10 cellular contexts compared by ENCODE assay signal in genomic region chr9:130689572-130689936, GRCh38. TPM values are rescaled to one million over a fixed set of nuclear protein-coding genes. Genes with fewer than 3 reads are reported as not detected.
A peak's percentile ranks its signal among the peaks of the same experiment; 100 is the strongest.
DNase-seq lines count a peak whose midpoint lies in the region; ATAC-seq and TF ChIP-seq lines count a peak whose summit lies in the region.
"Had no signal": no experiment of that assay in that cellular context is flagged by ENCODE, and none has a peak within 500 bp of the region (broad histone marks: within the 10 kb centered on the region; RNA-seq: fewer than 3 reads in every experiment).

No MANE protein-coding gene starts in this region.

- no peak overlapping the region for H3K23ac ChIP-seq in mesendoderm (ENCODE audit: low read length)

- no peaks in the 10 kb centered on the region; the same call in 1 of the 2 replicates for H3K36me3 ChIP-seq in OCI-LY7 (ENCODE audit: insufficient read depth, low read length)
- H3K36me3 ChIP-seq in psoas muscle (ENCODE audit: insufficient read depth in 1 of 2, low read depth in 1 of 2), result no peaks in the 10 kb centered on the region
- H3K36me3 ChIP-seq in mesendoderm (ENCODE audit: control insufficient read depth, insufficient read depth, low read length), result no peaks in the 10 kb centered on the region

- H4K5ac ChIP-seq in mesendoderm (ENCODE audit: low read length), result no peak overlapping the region

- H3K79me2 ChIP-seq in OCI-LY7 (ENCODE audit: insufficient read depth, low read depth, low read length) (peaks cover 10% of the 10 kb centered on the region), mesendoderm (ENCODE audit: control insufficient read depth, insufficient read depth, low read length) (peaks cover 8% of the 10 kb centered on the region)

- no peaks in the 10 kb centered on the region for H3K9me3 ChIP-seq in OCI-LY7 (ENCODE audit: low read length)
- no peaks in the 10 kb centered on the region for H3K9me3 ChIP-seq in psoas muscle

- no TSS peak for BruUV-seq in OCI-LY7 (replicated peaks; lab: Mats Ljungman, UMichigan)

- no peak overlapping the region for H2BK120ac ChIP-seq in mesendoderm (ENCODE audit: low read depth, low read length)

- H4K20me1 ChIP-seq in OCI-LY7 (ENCODE audit: insufficient read depth, low read length), result no peaks in the 10 kb centered on the region

- H2AFZ ChIP-seq in OCI-LY7 (ENCODE audit: low read length), result peak overlapping the region; percentile 78

- H3K4me3 ChIP-seq in OCI-LY7 (ENCODE audit: low read depth, low read length, poor library complexity, severe bottlenecking), result peak overlapping the region; percentile 51
- H3K4me3 ChIP-seq in epithelial cell of proximal tubule (ENCODE audit: low read depth, low read length), result peak overlapping the region; percentile 44
- peak overlapping the region; percentile 54 for H3K4me3 ChIP-seq in psoas muscle
- no peak overlapping the region for H3K4me3 ChIP-seq in mesendoderm (ENCODE audit: low read length)

- H3K4me2 ChIP-seq in OCI-LY7 (ENCODE audit: low read length), result peak overlapping the region; percentile 62
- H3K4me2 ChIP-seq in mesendoderm (ENCODE audit: low read length), result no peak overlapping the region

- H3K4me1 ChIP-seq in OCI-LY7 (ENCODE audit: insufficient read depth, low read length, poor library complexity, severe bottlenecking), result peaks cover 20% of the 10 kb centered on the region
- H3K4me1 ChIP-seq in psoas muscle, result peaks cover 5% of the 10 kb centered on the region
- peaks cover 4% of the 10 kb centered on the region for H3K4me1 ChIP-seq in mesendoderm (ENCODE audit: control insufficient read depth, low read depth, low read length)

- CTCF ChIA-PET in OCI-LY7 (lab: Charles Lee; ENCODE audit: unreplicated experiment), result no interaction called here

- no peak for ATAC-seq in psoas muscle
- no peak for ATAC-seq in HG02798 (IDR thresholded peaks at IDR 0.05; ENCODE audit: poor library complexity, unreplicated experiment)

- 16 to 38% (median 24%) methylated on average over 1 of the region's 1 CpG for WGBS in psoas muscle, 3 donors
- no CpG with 5 or more reads among the region's 1 CpG for WGBS in mesendoderm (ENCODE audit: extremely low coverage, insufficient coverage, low lambda C conversion rate)

- intact Hi-C loops in OCI-LY7 (cut with micrococcal nuclease; ENCODE audit: unreplicated experiment), result no loop called here
- intact Hi-C loops in psoas muscle (cut with DNase I), result no loop called here

- no peak overlapping the region for H3K4ac ChIP-seq in mesendoderm (ENCODE audit: low read depth, low read length)

- no peak overlapping the region for H4K8ac ChIP-seq in mesendoderm (ENCODE audit: low read depth, low read length)

- TF ChIP-seq CTCF in C4-2B (conservative IDR thresholded peaks at IDR 0.05) (no peak), OCI-LY7 (conservative IDR thresholded peaks at IDR 0.05; ENCODE audit: low read length) (no peak), epithelial cell of proximal tubule (conservative IDR thresholded peaks at IDR 0.05; ENCODE audit: low read depth, low read length) (no peak), psoas muscle (IDR thresholded peaks at IDR 0.05) (no peak)

- H3K27ac ChIP-seq in C4-2B (peak overlapping the region; percentile 64), OCI-LY7 (ENCODE audit: low read depth, low read length, poor library complexity, severe bottlenecking) (no peak overlapping the region), psoas muscle (no peak overlapping the region), mesendoderm (ENCODE audit: low read depth, low read length) (no peak overlapping the region)

- DNase-seq in OCI-LY7 (ENCODE audit: low spot score), result no peak
- no peak for DNase-seq in epithelial cell of proximal tubule (ENCODE audit: low read depth)
- no peak for DNase-seq in psoas muscle
- no peak for DNase-seq in T-helper 2 cell
- DNase-seq in mesendoderm, result no peak
- no peak for DNase-seq in NCI-H2227 treated with DMSO at 0.1 percent for 48 hours (lab: John Stamatoyannopoulos, UW)
- DNase-seq: activated CD4-positive, alpha-beta memory T cell treated with anti-CD3 and anti-CD28 coated beads for 36 hours; KBM-7 had no signal

- POLR2A ChIA-PET in OCI-LY7 (lab: Charles Lee), result interaction anchor here (0.6 kb wide), 2 partner anchors 350 to 1478 kb away, joined by 3 to 7 read pairs; no protein-coding TSS in a partner anchor

- H2AK5ac ChIP-seq in mesendoderm (ENCODE audit: low read length), result no peak overlapping the region

- H2BK15ac ChIP-seq in mesendoderm (replicated peaks; ENCODE audit: low read depth), result no peak overlapping the region

- H3K27me3 ChIP-seq in psoas muscle (ENCODE audit: insufficient read depth in 3 of 3, low read length in 2 of 3) (peaks cover 0 to 4% (median 0%) of the 10 kb centered on the region in 3 donors), mesendoderm (ENCODE audit: insufficient read depth, low read length, poor library complexity) (no peaks in the 10 kb centered on the region)

- no peaks in the 10 kb centered on the region for H3K79me1 ChIP-seq in mesendoderm (ENCODE audit: low read length)

- no peak overlapping the region for H2BK5ac ChIP-seq in mesendoderm (ENCODE audit: low read length)

- no peak overlapping the region for H3K9ac ChIP-seq in mesendoderm (ENCODE audit: low read length)

- no peaks in the 10 kb centered on the region for H3K9me2 ChIP-seq in OCI-LY7 (ENCODE audit: insufficient read depth, low read length)

- H3K56ac ChIP-seq in mesendoderm (ENCODE audit: low read length), result no peak overlapping the region

- H3K18ac ChIP-seq in mesendoderm (ENCODE audit: low read length), result no peak overlapping the region

RNA-seq across cellular contexts. Expression of gene EXOSC2, which starts 4.0 kb away (rescaled TPM):
- total RNA-seq in OCI-LY7 (2014; rRNA removed; shearing (Covaris generic)), result 65.0 and 69.0 TPM in 2 replicates
- 79.8 and 89.9 TPM in 2 replicates for total RNA-seq in OCI-LY7 (2022)
- 22.4 and 60.8 TPM in 2 replicates for total RNA-seq in epithelial cell of proximal tubule
- total RNA-seq in psoas muscle, result 10 to 100 TPM; 14.4 to 19.7 (median 16.1) TPM
- polyA plus RNA-seq in psoas muscle, result 10 to 100 TPM; 11.8 to 25.0 (median 15.5) TPM
- polyA plus RNA-seq in mesendoderm (2013, experiment 1 of 2), result 35.1 TPM
- 35.8 TPM for polyA plus RNA-seq in mesendoderm (2013, experiment 2 of 2)

RNA-seq across cellular contexts. Expression of gene PRDM12, which starts 25.2 kb away (rescaled TPM):
- total RNA-seq in OCI-LY7 (2014; rRNA removed; shearing (Covaris generic)), result 0.06 TPM in 1 of 2 replicates, not detected in the other
- not detected in 2 replicates for total RNA-seq in OCI-LY7 (2022)
- total RNA-seq in epithelial cell of proximal tubule, result not detected in 2 replicates
- not detected for total RNA-seq in psoas muscle
- under 1 TPM; 0.03 to 0.17 (median 0.06) TPM for polyA plus RNA-seq in psoas muscle
- polyA plus RNA-seq in mesendoderm (2013, experiment 1 of 2), result 0.01 TPM
- 0.01 TPM for polyA plus RNA-seq in mesendoderm (2013, experiment 2 of 2)
